In genomic region chr17:4881761-4882555, GRCh38 we compare ENCODE assay signal across 8 cellular contexts. TPM values are rescaled to one million over a fixed set of nuclear protein-coding genes. Genes with fewer than 3 reads are reported as not detected.
DNase-seq lines count a peak whose midpoint lies in the region; ATAC-seq and TF ChIP-seq lines count a peak whose summit lies in the region.

No MANE protein-coding gene starts in this region.

- no peak overlapping the region for H2AFZ ChIP-seq in MM.1S (ENCODE audit: low read length)

- H3K79me2 ChIP-seq in MM.1S (ENCODE audit: low read length): no peaks in the 10 kb centered on the region

- peak; percentile 48 for DNase-seq in EH (ENCODE audit: low read depth)
- peak; percentile 59 for DNase-seq in MM.1S
- DNase-seq in activated CD4-positive, CD25-positive, alpha-beta regulatory T cell (lab: John Stamatoyannopoulos, UW): peak; percentile 29 to 49 (median 40)
- DNase-seq in caudate nucleus (lab: John Stamatoyannopoulos, UW): peak in 41 of 61 donors; percentile 16 to 69 (median 42)
- peak; percentile 71 for DNase-seq in left lobe of liver (ENCODE audit: low spot score)
- DNase-seq in stimulated activated CD4-positive, alpha-beta T cell treated with anti-CD3 and anti-CD28 coated beads, TNF-alpha, amount 100 ng/mL, for 4 hours (ENCODE audit: low read depth in 3 of 3): peak in 2 of 3 experiments; percentile 37 to 53
- no peak for DNase-seq in NCI-H446 treated with DMSO at 0.1 percent for 48 hours (lab: John Stamatoyannopoulos, UW)

- H3K4me3 ChIP-seq in MM.1S (ENCODE audit: low read length): no peak overlapping the region

- H3F3A ChIP-seq in MM.1S (ENCODE audit: insufficient read depth, low read length): no peaks in the 10 kb centered on the region

- H4K20me1 ChIP-seq in MM.1S (ENCODE audit: insufficient read depth, low read length): no peaks in the 10 kb centered on the region

- no peak overlapping the region for H3K4me2 ChIP-seq in MM.1S (ENCODE audit: low read depth, low read length)

- peak; percentile 86 for TF ChIP-seq CTCF in MM.1S (IDR thresholded peaks at IDR 0.05; ENCODE audit: low read length)

- H3K9ac ChIP-seq in MM.1S (ENCODE audit: low read length): no peak overlapping the region

- H3K27ac ChIP-seq in MM.1S (ENCODE audit: low read length): no peak overlapping the region
- H3K27ac ChIP-seq in caudate nucleus (ENCODE audit: low read depth, low read length): peak overlapping the region; percentile 63

- H3K9me3 ChIP-seq in MM.1S (replicated peaks; ENCODE audit: insufficient read depth, low read length): no peaks in the 10 kb centered on the region

- H3K27me3 ChIP-seq in MM.1S (replicated peaks; ENCODE audit: insufficient read depth, low read length): no peaks in the 10 kb centered on the region

- no peaks in the 10 kb centered on the region for H3K9me2 ChIP-seq in MM.1S (replicated peaks; ENCODE audit: insufficient read depth, low read length)

- H3K36me3 ChIP-seq in MM.1S (replicated peaks; ENCODE audit: insufficient read depth, low read length): no peaks in the 10 kb centered on the region

- ATAC-seq in left lobe of liver: peak; percentile 94
- no peak for ATAC-seq in HG02678 (IDR thresholded peaks at IDR 0.05; ENCODE audit: unreplicated experiment)

- no peaks in the 10 kb centered on the region for H3K4me1 ChIP-seq in MM.1S (ENCODE audit: low read length)

RNA-seq across cellular contexts. Expression of gene C17orf107, which starts 17.4 kb away (rescaled TPM):
- 4.1 TPM for total RNA-seq in left lobe of liver

RNA-seq across cellular contexts. Expression of gene CHRNE, which starts 20.9 kb away (rescaled TPM):
- 3.1 TPM for total RNA-seq in left lobe of liver

RNA-seq across cellular contexts. Expression of gene MINK1, which starts 48.8 kb away (rescaled TPM):
- total RNA-seq in left lobe of liver: 34.1 TPM

RNA-seq across cellular contexts. Expression of gene GP1BA, which starts 50.1 kb away (rescaled TPM):
- total RNA-seq in left lobe of liver: not detected

RNA-seq across cellular contexts. Expression of gene SLC25A11, which starts 57.9 kb away (rescaled TPM):
- total RNA-seq in left lobe of liver: 44.7 TPM
